7 cellular contexts compared by ENCODE assay signal in the genomic region with DNA sequence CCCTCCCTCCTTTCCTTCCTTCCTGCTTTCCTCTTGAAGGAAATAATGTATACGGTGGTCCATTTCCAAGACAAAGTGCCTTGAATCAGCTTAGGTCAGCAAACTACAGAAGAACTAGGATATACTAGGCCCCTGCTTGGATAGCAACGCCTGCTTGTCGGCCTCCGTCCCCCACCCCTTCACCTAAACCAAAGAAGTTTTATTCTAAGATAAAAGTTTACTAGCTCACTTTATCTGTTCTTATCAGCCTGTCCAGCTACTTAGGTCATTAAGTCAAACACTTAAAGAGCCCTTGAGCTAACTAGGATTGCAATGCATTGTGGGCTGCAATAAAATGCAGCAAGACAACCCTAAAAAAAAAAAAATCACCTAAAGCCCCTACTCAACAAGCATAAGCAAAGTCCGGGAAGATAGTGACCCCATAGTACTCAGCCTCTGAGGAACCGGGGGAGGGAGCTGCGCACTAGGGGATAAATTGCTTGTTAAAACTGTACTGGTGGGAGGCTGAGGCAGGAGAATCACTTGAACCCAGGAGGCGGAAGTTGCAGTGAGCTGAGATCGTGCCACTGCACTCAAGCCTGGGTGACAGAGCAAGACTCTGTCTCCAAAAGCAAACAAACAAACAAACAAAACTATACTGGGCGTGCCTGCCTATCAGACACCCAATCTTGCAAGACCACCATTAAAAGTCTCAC. TPM values are rescaled to one million over a fixed set of nuclear protein-coding genes. Genes with fewer than 3 reads are reported as not detected.
DNase-seq lines count a peak whose midpoint lies in the region; ATAC-seq and TF ChIP-seq lines count a peak whose summit lies in the region.
"Not testable (repeated sequence)": the region's sequence is repeated elsewhere in the genome, so short reads cannot be mapped to it uniquely, and the experiment has no call there.

No MANE protein-coding gene starts in this region.

- not testable (repeated sequence) for H2AK5ac ChIP-seq in mesenchymal stem cell (ENCODE audit: low read length, severe bottlenecking); neuronal stem cell (ENCODE audit: low read depth, low read length)

- not testable (repeated sequence) for H3K27ac ChIP-seq in mesenchymal stem cell (ENCODE audit: low read length, poor library complexity, severe bottlenecking); neuronal stem cell (replicated peaks; ENCODE audit: low read length)

- peak overlapping the region; percentile 85 for H4K8ac ChIP-seq in mesenchymal stem cell (ENCODE audit: low read length)
- H4K8ac ChIP-seq in neuronal stem cell (ENCODE audit: low read depth, low read length), result not testable (repeated sequence)

- CTCF ChIA-PET in Caco-2 (lab: Charles Lee), result interaction anchor here (0.6 to 2.1 kb wide), 10 partner anchors 9 to 127 kb away, joined by 3 to 10 read pairs (median 5); partner anchors contain the start of gene ZNF318

- H3K27ac Mint-ChIP-seq in Caco-2 (ENCODE audit: unreplicated experiment), result peak overlapping the region; percentile 72
- not testable (repeated sequence) for H3K27ac Mint-ChIP-seq in activated CD4-positive, alpha-beta T cell treated with anti-CD3 and anti-CD28 coated beads, Interleukin-2, amount 10 ng/mL, durations not matched to agents 24 days and 14 days; activated naive CD8-positive, alpha-beta T cell treated with anti-CD3 and anti-CD28 coated beads, Interleukin-2, amount 10 ng/mL, durations not matched to agents 7 days and 5 days

- in situ Hi-C loops in KBM-7 (cut with MboI; ENCODE audit: low pct_unique_long_range_greater_than_20kb, low sequenced_read_pairs), result not testable (repeated sequence)

- not testable (repeated sequence) for H3K9me3 Mint-ChIP-seq in Caco-2 (ENCODE audit: unreplicated experiment); activated CD4-positive, alpha-beta T cell treated with anti-CD3 and anti-CD28 coated beads, Interleukin-2, amount 10 ng/mL, durations not matched to agents 24 days and 14 days; activated naive CD8-positive, alpha-beta T cell treated with anti-CD3 and anti-CD28 coated beads, Interleukin-2, amount 10 ng/mL, durations not matched to agents 7 days and 5 days

- DNase-seq in Caco-2 (peak; percentile 32 to 49), KBM-7 (peak; percentile 22), fibroblast of villous mesenchyme (ENCODE audit: low read depth) (peak; percentile 57), mesenchymal stem cell (peak; percentile 18)
- DNase-seq in activated CD4-positive, alpha-beta T cell treated with anti-CD3 and anti-CD28 coated beads, Interleukin-2, amount 10 ng/mL, durations not matched to agents 24 days and 14 days; activated naive CD8-positive, alpha-beta T cell treated with anti-CD3 and anti-CD28 coated beads, Interleukin-2, amount 10 ng/mL, durations not matched to agents 7 days and 5 days; neuronal stem cell (ENCODE audit: low spot score): not testable (repeated sequence)

- intact Hi-C loops in Caco-2 (cut with micrococcal nuclease; ENCODE audit: unreplicated experiment), result loop anchor here (5.0 kb wide), 1 partner anchor 36 kb away; the partner anchor contains the start of gene ABCC10
- intact Hi-C loops in activated CD4-positive, alpha-beta T cell treated with anti-CD3 and anti-CD28 coated beads, Interleukin-2, amount 10 ng/mL, durations not matched to agents 24 days and 14 days (cut with micrococcal nuclease), result loop anchor here (10.0 kb wide), 1 partner anchor 66 kb away; no protein-coding TSS in a partner anchor

- POLR2A ChIA-PET in Caco-2 (lab: Charles Lee), result interaction anchor here (0.9 to 1.2 kb wide), 2 partner anchors 36 to 87 kb away, joined by 4 to 12 read pairs; partner anchors contain the start of genes ABCC10 and TJAP1
- POLR2A ChIA-PET in activated naive CD8-positive, alpha-beta T cell treated with anti-CD3 and anti-CD28 coated beads, Interleukin-2, amount 10 ng/mL, durations not matched to agents 7 days and 5 days (lab: Charles Lee), result interaction anchor here (0.7 to 1.2 kb wide), 2 partner anchors 22 to 89 kb away, joined by 3 to 6 read pairs; partner anchors contain the start of gene ZNF318

- H3K4me1 Mint-ChIP-seq in Caco-2 (ENCODE audit: low read depth, unreplicated experiment), result peaks cover 53% of the 10 kb centered on the region
- H3K4me1 Mint-ChIP-seq in activated CD4-positive, alpha-beta T cell treated with anti-CD3 and anti-CD28 coated beads, Interleukin-2, amount 10 ng/mL, durations not matched to agents 24 days and 14 days, result peaks cover 24% of the 10 kb centered on the region
- peaks cover 27% of the 10 kb centered on the region for H3K4me1 Mint-ChIP-seq in activated naive CD8-positive, alpha-beta T cell treated with anti-CD3 and anti-CD28 coated beads, Interleukin-2, amount 10 ng/mL, durations not matched to agents 7 days and 5 days

- H3K36me3 Mint-ChIP-seq in Caco-2 (ENCODE audit: insufficient read depth, unreplicated experiment); activated CD4-positive, alpha-beta T cell treated with anti-CD3 and anti-CD28 coated beads, Interleukin-2, amount 10 ng/mL, durations not matched to agents 24 days and 14 days (ENCODE audit: low read depth); activated naive CD8-positive, alpha-beta T cell treated with anti-CD3 and anti-CD28 coated beads, Interleukin-2, amount 10 ng/mL, durations not matched to agents 7 days and 5 days: not testable (repeated sequence)

- H3K4ac ChIP-seq in mesenchymal stem cell (ENCODE audit: low read depth in 1 of 2, low read length in 2 of 2), result peak overlapping the region in 1 of 2 experiments; percentile 71
- H3K4ac ChIP-seq in neuronal stem cell (ENCODE audit: low read length), result not testable (repeated sequence)

- not testable (repeated sequence) for H3K79me1 ChIP-seq in mesenchymal stem cell (replicated peaks; ENCODE audit: low read length, poor library complexity, severe bottlenecking); neuronal stem cell (ENCODE audit: low read depth, low read length)

- ATAC-seq in activated naive CD8-positive, alpha-beta T cell treated with anti-CD3 and anti-CD28 coated beads, Interleukin-2, amount 10 ng/mL, durations not matched to agents 7 days and 5 days (ENCODE audit: low read depth), result peak; percentile 14

- not testable (repeated sequence) for H2BK5ac ChIP-seq in mesenchymal stem cell (ENCODE audit: low read depth, low read length, poor library complexity, severe bottlenecking); neuronal stem cell (ENCODE audit: low read length)

- not testable (repeated sequence) for H2BK120ac ChIP-seq in mesenchymal stem cell (ENCODE audit: low read depth, low read length); neuronal stem cell (ENCODE audit: low read depth, low read length)

- H3K9ac ChIP-seq in mesenchymal stem cell (ENCODE audit: low read length); neuronal stem cell (ENCODE audit: low read depth, low read length, poor library complexity): not testable (repeated sequence)

- H3K18ac ChIP-seq in mesenchymal stem cell (ENCODE audit: low read depth in 1 of 2, low read length in 2 of 2); neuronal stem cell (ENCODE audit: low read length): not testable (repeated sequence)

- H3K4me3 ChIP-seq in Caco-2 (ENCODE audit: low read depth, low read length); fibroblast of villous mesenchyme (ENCODE audit: low read depth, low read length); mesenchymal stem cell (ENCODE audit: insufficient read depth in 1 of 2, low read depth in 1 of 2, low read length in 2 of 2); neuronal stem cell (ENCODE audit: low read length in 2 of 2): not testable (repeated sequence)

- H3K4me1 ChIP-seq in Caco-2 (peaks cover 43% of the 10 kb centered on the region), neuronal stem cell (ENCODE audit: control insufficient read depth in 2 of 2, insufficient read depth in 1 of 2, low read depth in 1 of 2, low read length in 2 of 2) (peaks cover 3 to 12% of the 10 kb centered on the region in 2 donors)
- not testable (repeated sequence) for H3K4me1 ChIP-seq in mesenchymal stem cell (ENCODE audit: control insufficient read depth, insufficient read depth, low read depth, low read length)

- not testable (repeated sequence) for H2BK15ac ChIP-seq in mesenchymal stem cell (ENCODE audit: low read depth, poor library complexity, severe bottlenecking); neuronal stem cell (ENCODE audit: low read length)

- 27% methylated on average over 8 of the region's 10 CpGs for WGBS in mesenchymal stem cell
- no CpG with 5 or more reads among the region's 10 CpGs for WGBS in neuronal stem cell (ENCODE audit: extremely low coverage in 2 of 2, insufficient read length in 2 of 2, insufficient replicate concordance in 1 of 2), 2 donors

- not testable (repeated sequence) for H3K9me3 ChIP-seq in Caco-2; mesenchymal stem cell (ENCODE audit: control insufficient read depth, low read length); neuronal stem cell (replicated peaks in 1 of 2; ENCODE audit: control insufficient read depth in 2 of 2, insufficient read depth in 1 of 2, low read depth in 1 of 2, low read length in 2 of 2)

- H2BK12ac ChIP-seq in mesenchymal stem cell (ENCODE audit: low read length in 2 of 2); neuronal stem cell (ENCODE audit: low read length): not testable (repeated sequence)

- not testable (repeated sequence) for H4K91ac ChIP-seq in mesenchymal stem cell (ENCODE audit: low read length); neuronal stem cell (ENCODE audit: low read depth, low read length, poor library complexity)

- not testable (repeated sequence) for TF ChIP-seq CTCF in Caco-2 (IDR thresholded peaks at IDR 0.05; ENCODE audit: insufficient read depth in 1 of 2, low read depth in 1 of 2, low read length in 1 of 2, severe bottlenecking in 1 of 2, unreplicated experiment in 1 of 2); fibroblast of villous mesenchyme (IDR thresholded peaks at IDR 0.05; ENCODE audit: insufficient read depth, low read depth, low read length)

- H3K23ac ChIP-seq in mesenchymal stem cell (ENCODE audit: low read length in 2 of 2); neuronal stem cell (ENCODE audit: low read depth, low read length, poor library complexity): not testable (repeated sequence)

- H3K14ac ChIP-seq in mesenchymal stem cell (ENCODE audit: low read length in 2 of 2); neuronal stem cell (ENCODE audit: low read length): not testable (repeated sequence)

- H3K27me3 Mint-ChIP-seq in Caco-2 (ENCODE audit: insufficient read depth, unreplicated experiment), result not testable (repeated sequence)
- H3K27me3 Mint-ChIP-seq in activated CD4-positive, alpha-beta T cell treated with anti-CD3 and anti-CD28 coated beads, Interleukin-2, amount 10 ng/mL, durations not matched to agents 24 days and 14 days, result peaks cover 70% of the 10 kb centered on the region
- H3K27me3 Mint-ChIP-seq in activated naive CD8-positive, alpha-beta T cell treated with anti-CD3 and anti-CD28 coated beads, Interleukin-2, amount 10 ng/mL, durations not matched to agents 7 days and 5 days, result peaks cover 78% of the 10 kb centered on the region

- H3K27me3 ChIP-seq in Caco-2 (replicated peaks; ENCODE audit: control insufficient read depth, insufficient read depth, low read length), result not testable (repeated sequence)
- H3K27me3 ChIP-seq in mesenchymal stem cell (ENCODE audit: control insufficient read depth in 1 of 2, insufficient read depth in 1 of 2, low read length in 2 of 2) (peaks cover 27 to 29% of the 10 kb centered on the region in 2 experiments), neuronal stem cell (ENCODE audit: control insufficient read depth in 3 of 3, insufficient read depth in 3 of 3, low read depth in 1 of 3, low read length in 3 of 3) (peaks cover 0 to 16% (median 0%) of the 10 kb centered on the region in 3 experiments)

- H3K36me3 ChIP-seq in Caco-2 (ENCODE audit: control insufficient read depth, insufficient read depth, low read length); mesenchymal stem cell (ENCODE audit: control insufficient read depth in 1 of 2, insufficient read depth in 2 of 2, low read depth in 1 of 2, low read length in 2 of 2); neuronal stem cell (replicated peaks in 1 of 2; ENCODE audit: control insufficient read depth in 2 of 2, insufficient read depth in 2 of 2, low read length in 2 of 2): not testable (repeated sequence)

- H2AFZ ChIP-seq in mesenchymal stem cell (ENCODE audit: low read depth, low read length), result not testable (repeated sequence)
- peak overlapping the region; percentile 82 for H2AFZ ChIP-seq in neuronal stem cell (ENCODE audit: low read length)

- H3K4me3 Mint-ChIP-seq in Caco-2 (ENCODE audit: unreplicated experiment), result peak overlapping the region; percentile 26
- H3K4me3 Mint-ChIP-seq in activated CD4-positive, alpha-beta T cell treated with anti-CD3 and anti-CD28 coated beads, Interleukin-2, amount 10 ng/mL, durations not matched to agents 24 days and 14 days, result peak overlapping the region; percentile 50
- H3K4me3 Mint-ChIP-seq in activated naive CD8-positive, alpha-beta T cell treated with anti-CD3 and anti-CD28 coated beads, Interleukin-2, amount 10 ng/mL, durations not matched to agents 7 days and 5 days, result peak overlapping the region; percentile 59

- BruUV-seq in Caco-2 (replicated peaks; lab: Mats Ljungman, UMichigan), result not testable (repeated sequence)

- not testable (repeated sequence) for H3K4me2 ChIP-seq in mesenchymal stem cell (ENCODE audit: low read length, poor library complexity, severe bottlenecking); neuronal stem cell (ENCODE audit: insufficient read depth, low read length, poor library complexity, severe bottlenecking)

RNA-seq across cellular contexts. Expression of gene ZNF318, which starts 21.5 kb away (rescaled TPM):
- total RNA-seq in Caco-2 (2022), result 11.2 and 11.7 TPM in 2 replicates
- 9.3 and 10.3 TPM in 2 replicates for total RNA-seq in activated CD4-positive, alpha-beta T cell treated with anti-CD3 and anti-CD28 coated beads, Interleukin-2, amount 10 ng/mL, durations not matched to agents 24 days and 14 days
- total RNA-seq in activated naive CD8-positive, alpha-beta T cell treated with anti-CD3 and anti-CD28 coated beads, Interleukin-2, amount 10 ng/mL, durations not matched to agents 7 days and 5 days, result 10 to 100 TPM; 17.0 to 18.2 TPM
- 10.3 and 12.5 TPM in 2 replicates for total RNA-seq in fibroblast of villous mesenchyme
- 9.3 TPM for polyA plus RNA-seq in mesenchymal stem cell (2013, experiment 1 of 2)
- polyA plus RNA-seq in mesenchymal stem cell (2013, experiment 2 of 2), result 9.1 TPM
- 14.0 TPM for polyA plus RNA-seq in neuronal stem cell (2013, experiment 1 of 2)
- polyA plus RNA-seq in neuronal stem cell (2013, experiment 2 of 2), result 14.1 TPM

RNA-seq across cellular contexts. Expression of gene ABCC10, which starts 36.4 kb away (rescaled TPM):
- 40.1 and 45.1 TPM in 2 replicates for total RNA-seq in Caco-2 (2022)
- 38.2 and 40.0 TPM in 2 replicates for total RNA-seq in activated CD4-positive, alpha-beta T cell treated with anti-CD3 and anti-CD28 coated beads, Interleukin-2, amount 10 ng/mL, durations not matched to agents 24 days and 14 days
- 10 to 100 TPM; 51.0 to 58.3 TPM for total RNA-seq in activated naive CD8-positive, alpha-beta T cell treated with anti-CD3 and anti-CD28 coated beads, Interleukin-2, amount 10 ng/mL, durations not matched to agents 7 days and 5 days
- 31.1 and 33.8 TPM in 2 replicates for total RNA-seq in fibroblast of villous mesenchyme
- 24.7 TPM for polyA plus RNA-seq in mesenchymal stem cell (2013, experiment 1 of 2)
- 21.2 TPM for polyA plus RNA-seq in mesenchymal stem cell (2013, experiment 2 of 2)
- 10.1 TPM for polyA plus RNA-seq in neuronal stem cell (2013, experiment 1 of 2)
- 10.6 TPM for polyA plus RNA-seq in neuronal stem cell (2013, experiment 2 of 2)
